ENCODE assay signal across 8 cellular contexts in the genomic region with DNA sequence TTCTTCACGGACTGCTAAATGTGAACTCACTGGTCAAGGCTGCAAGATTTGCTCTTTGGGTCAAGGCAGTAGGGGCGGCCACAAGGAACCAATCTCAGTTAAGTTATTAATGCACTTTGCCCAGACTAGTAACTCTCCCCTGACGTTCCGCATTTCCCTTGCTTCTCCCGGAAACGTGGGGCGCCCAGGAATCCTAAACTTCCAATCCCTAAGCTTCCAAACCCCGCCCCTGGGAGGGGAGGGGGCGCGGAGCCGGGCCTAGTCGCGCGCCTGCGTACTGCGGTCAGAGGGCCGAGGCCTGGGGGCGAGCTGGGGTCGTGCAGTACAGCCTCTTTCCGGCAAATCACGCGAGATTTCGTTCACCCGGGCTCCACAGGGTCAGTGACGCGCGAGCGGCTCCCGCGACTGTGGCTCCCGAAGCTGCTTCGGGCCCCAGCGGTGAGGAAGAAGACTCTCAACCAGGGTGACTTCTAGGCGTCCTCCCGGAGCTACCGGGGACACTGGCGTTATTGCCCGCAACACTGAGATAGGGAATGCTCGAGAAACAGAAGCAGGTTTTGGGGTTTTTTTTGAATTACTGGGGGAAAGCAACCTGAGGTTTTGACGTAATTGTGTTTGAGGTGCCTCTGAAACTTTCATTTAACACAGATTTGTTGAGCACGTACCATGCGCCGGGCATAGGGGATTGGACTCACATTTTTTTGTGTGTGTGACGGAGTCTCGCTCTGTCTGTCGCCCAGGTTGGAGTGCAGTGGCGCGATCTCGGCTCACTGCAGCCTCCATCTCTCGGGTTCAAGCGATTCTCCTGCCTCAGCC. TPM values are rescaled to one million over a fixed set of nuclear protein-coding genes. Genes with fewer than 3 reads are reported as not detected.
A peak's percentile ranks its signal among the peaks of the same experiment; 100 is the strongest.
DNase-seq lines count a peak whose midpoint lies in the region; ATAC-seq and TF ChIP-seq lines count a peak whose summit lies in the region.

A gene (plus strand): TSS at position 265 of the 816 bp plus-strand sequence. CDS start 7,032 bp downstream, outside the sequence.

- H3K36me3 ChIP-seq in OCI-LY3 (replicated peaks; ENCODE audit: low read depth, low read length): no peaks in the 10 kb centered on the region

- H3K4me3 ChIP-seq in OCI-LY3 (ENCODE audit: low read length): peak within 1 kb of the TSS; percentile 90

- peak within 1 kb of the TSS; percentile 93 for H3K9ac ChIP-seq in OCI-LY3 (ENCODE audit: low read length)

- peaks cover 14% of the 10 kb centered on the region for H3K4me1 ChIP-seq in OCI-LY3 (ENCODE audit: low read length)

- peak; percentile 88 for ATAC-seq in GM21447 (IDR thresholded peaks at IDR 0.05; ENCODE audit: unreplicated experiment)

- H3K4me2 ChIP-seq in OCI-LY3 (ENCODE audit: low read length): peak within 1 kb of the TSS; percentile 83

- no peak for TF ChIP-seq CTCF in OCI-LY3 (IDR thresholded peaks at IDR 0.05; ENCODE audit: low read depth, low read length)

- peaks cover 4% of the 10 kb centered on the region; the same call in 1 of the 2 replicates for H3K79me2 ChIP-seq in OCI-LY3 (ENCODE audit: low read length)

- no peaks in the 10 kb centered on the region for H4K20me1 ChIP-seq in OCI-LY3 (ENCODE audit: insufficient read depth, low read length)

- peak within 1 kb of the TSS; percentile 95 for H2AFZ ChIP-seq in OCI-LY3 (ENCODE audit: low read depth, low read length)

- DNase-seq in Caki2 (ENCODE audit: low read depth) (peak; percentile 97), HuH-7.5 (ENCODE audit: low spot score) (peak; percentile 80), activated T-cell treated with anti-CD3 and anti-CD28 coated beads for 24 hours (ENCODE audit: low read depth) (peak; percentile 81), epidermal melanocyte (ENCODE audit: insufficient read length, low spot score) (peak; percentile 96), middle frontal gyrus (ENCODE audit: extremely low spot score, low spot score) (peak; percentile 88)
- peak; percentile 72 to 80 for DNase-seq in stimulated activated CD8-positive, alpha-beta memory T cell treated with anti-CD3 and anti-CD28 coated beads, Interleukin-2, amount 100 ng/mL, for 1 hour (ENCODE audit: low read depth in 2 of 2)

- H3K27me3 ChIP-seq in OCI-LY3 (ENCODE audit: low read depth, low read length): peaks cover 7% of the 10 kb centered on the region; the same call in 1 of the 2 replicates

- in situ Hi-C loops in Caki2 (cut with HindIII; ENCODE audit: low pct_unique_long_range_greater_than_20kb, low sequenced_read_pairs): no loop called here

- H3K27ac ChIP-seq in OCI-LY3 (ENCODE audit: low read length): peak within 1 kb of the TSS; percentile 54

- H3K9me3 ChIP-seq in OCI-LY3 (ENCODE audit: insufficient read depth, low read length): no peaks in the 10 kb centered on the region

RNA-seq across cellular contexts. Expression of the gene that starts here (rescaled TPM):
- 4.4 and 6.5 TPM in 2 replicates for total RNA-seq in Caki2 (2014; rRNA removed; shearing (Covaris generic); ENCODE audit: low replicate concordance)

Comparison
In these comparisons a context has a peak if more than half of its experiments do, and no peak if none do; other contexts are left out.
1. Peak in every context shown above with its lines: DNase-seq, ATAC-seq, H3K4me3 ChIP-seq and H3K27ac ChIP-seq.